In genomic region chr9:91207889-91208651, GRCh38 we compare ENCODE assay signal across 8 cellular contexts.
A peak's percentile ranks its signal among the peaks of the same experiment; 100 is the strongest.
DNase-seq lines count a peak whose midpoint lies in the region; ATAC-seq and TF ChIP-seq lines count a peak whose summit lies in the region.

No MANE protein-coding gene starts in this region.

- TF ChIP-seq CTCF in GM12865 (IDR thresholded peaks at IDR 0.05; ENCODE audit: insufficient read depth, low read depth, low read length, missing control alignments) (no peak), Loucy (conservative IDR thresholded peaks at IDR 0.05; ENCODE audit: low read length) (no peak), breast epithelium (IDR thresholded peaks at IDR 0.05) (no peak), mucosa of descending colon (IDR thresholded peaks at IDR 0.05) (no peak)

- H3F3A ChIP-seq in Loucy (ENCODE audit: low read depth) = no peaks in the 10 kb centered on the region

- peak overlapping the region; percentile 88 to 89 for H3K27ac ChIP-seq in breast epithelium

- no peaks in the 10 kb centered on the region for H3K27me3 ChIP-seq in Loucy (ENCODE audit: insufficient read depth, low read length, poor library complexity, severe bottlenecking)
- H3K27me3 ChIP-seq in breast epithelium = no peaks in the 10 kb centered on the region

- peak overlapping the region; percentile 71 for H3K4me2 ChIP-seq in Loucy (ENCODE audit: low read depth, low read length, poor library complexity, severe bottlenecking)

- peak overlapping the region; percentile 46; the same call in 1 of the 2 replicates for H2AFZ ChIP-seq in Loucy (ENCODE audit: low read length)

- no peaks in the 10 kb centered on the region for H3K79me2 ChIP-seq in Loucy (ENCODE audit: insufficient read depth, low read length)

- no peak for TF ChIP-seq POLR2A in breast epithelium (IDR thresholded peaks at IDR 0.05)

- no peaks in the 10 kb centered on the region for H4K20me1 ChIP-seq in Loucy (ENCODE audit: insufficient read depth, low read length, poor library complexity, severe bottlenecking)

- POLR2A ChIA-PET in HEK293T (lab: Yijun Ruan, JAX) = no interaction called here

- H3K4me3 ChIP-seq in GM12865 (ENCODE audit: low read depth, low read length) (no peak overlapping the region; the same call in 1 of the 2 replicates), Loucy (ENCODE audit: low read length, poor library complexity, severe bottlenecking) (peak overlapping the region; percentile 32), breast epithelium (peak overlapping the region in 2 of 3 donors; percentile 4 to 30), mucosa of descending colon (no peak overlapping the region)

- H3K9me2 ChIP-seq in Loucy (replicated peaks; ENCODE audit: low read depth, low read length) = no peaks in the 10 kb centered on the region

- DNase-seq in GM12865 (ENCODE audit: low read depth) (peak; percentile 91), breast epithelium (ENCODE audit: low spot score in 2 of 2) (no peak), mucosa of descending colon (no peak), epidermal melanocyte (ENCODE audit: insufficient read length, low spot score) (no peak), HEK293T (ENCODE audit: extremely low spot score) (no peak), DMS79 (lab: John Stamatoyannopoulos, UW) (no peak)

- peaks cover 22% of the 10 kb centered on the region for H3K4me1 ChIP-seq in Loucy (ENCODE audit: insufficient read depth, low read length, poor library complexity, severe bottlenecking)
- H3K4me1 ChIP-seq in breast epithelium = peaks cover 0 to 14% of the 10 kb centered on the region in 2 donors
- peaks cover 21% of the 10 kb centered on the region for H3K4me1 ChIP-seq in mucosa of descending colon (ENCODE audit: low read depth)

- intact Hi-C loops in breast epithelium (cut with DNase I; ENCODE audit: low total_unique reads) (no loop called here), mucosa of descending colon (cut with DNase I, micrococcal nuclease) (no loop called here)

- H3K9ac ChIP-seq in Loucy (ENCODE audit: low read depth, low read length, poor library complexity, severe bottlenecking) = peak overlapping the region; percentile 33

- H3K36me3 ChIP-seq in Loucy (ENCODE audit: insufficient read depth, low read length) (no peaks in the 10 kb centered on the region), breast epithelium (no peaks in the 10 kb centered on the region), mucosa of descending colon (ENCODE audit: low read depth) (no peaks in the 10 kb centered on the region)

- CTCF ChIA-PET in HEK293T (lab: Yijun Ruan, JAX) = interaction anchor here (0.6 kb wide), 1 partner anchor 108 kb away, joined by 4 read pairs; no protein-coding TSS in a partner anchor

- ATAC-seq in GM21723 (IDR thresholded peaks at IDR 0.05; ENCODE audit: unreplicated experiment) (peak; percentile 90), mucosa of descending colon (peak; percentile 82)

- H3K9me3 ChIP-seq in Loucy (ENCODE audit: insufficient read depth, low read depth, low read length) = 0 out of 2 replicates have a peak, but pooled peaks cover 4% of the 10 kb centered on the region
- no peaks in the 10 kb centered on the region for H3K9me3 ChIP-seq in breast epithelium
- H3K9me3 ChIP-seq in mucosa of descending colon = no peaks in the 10 kb centered on the region

TF ChIP-seq in HEK293T, 16 proteins besides CTCF, POLR2A, EP300 and RAD21:
- TF ChIP-seq L3MBTL2 (conservative IDR thresholded peaks at IDR 0.05) = no peak
- no peak for TF ChIP-seq ZNF384 (IDR thresholded peaks at IDR 0.05)
- no peak for TF ChIP-seq TARDBP (IDR thresholded peaks at IDR 0.05)
- no peak for TF ChIP-seq CTBP1 (IDR thresholded peaks at IDR 0.05; ENCODE audit: borderline replicate concordance)
- TF ChIP-seq PKNOX1 (IDR thresholded peaks at IDR 0.05) = no peak
- no peak for TF ChIP-seq HDGF (IDR thresholded peaks at IDR 0.05; ENCODE audit: borderline replicate concordance)
- no peak for TF ChIP-seq ARNT (IDR thresholded peaks at IDR 0.05)
- no peak for TF ChIP-seq ELF4 (IDR thresholded peaks at IDR 0.05)
- no peak for TF ChIP-seq FOXA1 (IDR thresholded peaks at IDR 0.05)
- TF ChIP-seq FOXM1 (IDR thresholded peaks at IDR 0.05; ENCODE audit: borderline replicate concordance) = no peak

Comparison
In these comparisons a context has a peak if more than half of its experiments do, and no peak if none do; other contexts are left out.
1. H3K4me3 ChIP-seq: peak in Loucy (single experiment) and breast epithelium (2 of 3); none in GM12865 (single experiment) and mucosa of descending colon (single experiment).